ENCODE assay signal across 13 cellular contexts in genomic region chr20:63433756-63434531, GRCh38. TPM values are rescaled to one million over a fixed set of nuclear protein-coding genes. Genes with fewer than 3 reads are reported as not detected.
A peak's percentile ranks its signal among the peaks of the same experiment; 100 is the strongest.
DNase-seq lines count a peak whose midpoint lies in the region; ATAC-seq and TF ChIP-seq lines count a peak whose summit lies in the region.
"Had no signal": no experiment of that assay in that cellular context is flagged by ENCODE, and none has a peak within 500 bp of the region (broad histone marks: within the 10 kb centered on the region; RNA-seq: fewer than 3 reads in every experiment).

No MANE protein-coding gene starts in this region.

- H3K36me3 Mint-ChIP-seq in activated CD8-positive, alpha-beta T cell treated with anti-CD3 and anti-CD28 coated beads, Interleukin-2, amount 10 ng/mL, durations not matched to agents 7 days and 5 days (ENCODE audit: low read depth), result no peaks in the 10 kb centered on the region
- H3K36me3 Mint-ChIP-seq in activated CD8-positive, alpha-beta T cell treated with anti-CD3 and anti-CD28 coated beads for 36 hours (ENCODE audit: low read depth), result no peaks in the 10 kb centered on the region
- no peaks in the 10 kb centered on the region for H3K36me3 Mint-ChIP-seq in T-helper 17 cell (ENCODE audit: low read depth)
- no peaks in the 10 kb centered on the region for H3K36me3 Mint-ChIP-seq in memory B cell

- DNase-seq in activated CD8-positive, alpha-beta T cell treated with anti-CD3 and anti-CD28 coated beads, Interleukin-2, amount 10 ng/mL, durations not matched to agents 7 days and 5 days, result no peak
- no peak for DNase-seq in activated CD8-positive, alpha-beta T cell treated with anti-CD3 and anti-CD28 coated beads for 36 hours
- DNase-seq in GM06990 (ENCODE audit: extremely low read depth, insufficient read length) (peak; percentile 36), T-helper 17 cell (no peak), memory B cell (ENCODE audit: low spot score in 2 of 2) (no peak), A172 (ENCODE audit: low spot score) (no peak), uterus (no peak), HAP-1 (ENCODE audit: low spot score in 2 of 2) (no peak)
- DNase-seq: NCI-H1436 treated with DMSO at 0.1 percent for 48 hours, T1000 had no signal

- ATAC-seq in activated CD8-positive, alpha-beta T cell treated with anti-CD3 and anti-CD28 coated beads, Interleukin-2, amount 10 ng/mL, durations not matched to agents 7 days and 5 days, result peak; percentile 29
- ATAC-seq in activated CD8-positive, alpha-beta T cell treated with anti-CD3 and anti-CD28 coated beads for 36 hours, result no peak
- ATAC-seq in T-helper 17 cell (peak; percentile 66), memory B cell (ENCODE audit: low read depth) (peak; percentile 8)
- ATAC-seq: Right ventricle myocardium inferior had no signal

- H3K27ac ChIP-seq in uterus, result no peak overlapping the region

- no peaks in the 10 kb centered on the region for H3K27me3 ChIP-seq in GM06990 (replicated peaks; ENCODE audit: control insufficient read depth, insufficient read depth, low read length)
- H3K27me3 ChIP-seq in uterus, result no peaks in the 10 kb centered on the region
- H3K27me3 ChIP-seq in HAP-1 (ENCODE audit: low read depth), result no peaks in the 10 kb centered on the region

- no peak overlapping the region for H3K27ac Mint-ChIP-seq in activated CD8-positive, alpha-beta T cell treated with anti-CD3 and anti-CD28 coated beads, Interleukin-2, amount 10 ng/mL, durations not matched to agents 7 days and 5 days
- H3K27ac Mint-ChIP-seq in activated CD8-positive, alpha-beta T cell treated with anti-CD3 and anti-CD28 coated beads for 36 hours, result no peak overlapping the region
- H3K27ac Mint-ChIP-seq in T-helper 17 cell, result no peak overlapping the region
- no peak overlapping the region for H3K27ac Mint-ChIP-seq in memory B cell

- H3K27me3 Mint-ChIP-seq in activated CD8-positive, alpha-beta T cell treated with anti-CD3 and anti-CD28 coated beads, Interleukin-2, amount 10 ng/mL, durations not matched to agents 7 days and 5 days (ENCODE audit: low read depth), result peaks cover 10% of the 10 kb centered on the region
- H3K27me3 Mint-ChIP-seq in activated CD8-positive, alpha-beta T cell treated with anti-CD3 and anti-CD28 coated beads for 36 hours, result peaks cover 13% of the 10 kb centered on the region
- peaks cover 8% of the 10 kb centered on the region for H3K27me3 Mint-ChIP-seq in T-helper 17 cell
- peaks cover 8% of the 10 kb centered on the region for H3K27me3 Mint-ChIP-seq in memory B cell

- CTCF ChIA-PET in activated CD8-positive, alpha-beta T cell treated with anti-CD3 and anti-CD28 coated beads, Interleukin-2, amount 10 ng/mL, durations not matched to agents 7 days and 5 days (lab: Charles Lee), result interaction anchor here (0.7 to 0.9 kb wide), 2 partner anchors 8 to 63 kb away, joined by 3 read pairs; no protein-coding TSS in a partner anchor
- CTCF ChIA-PET in activated CD8-positive, alpha-beta T cell treated with anti-CD3 and anti-CD28 coated beads for 36 hours (lab: Charles Lee), result interaction anchor here (1.2 to 1.6 kb wide), 2 partner anchors 8 to 63 kb away, joined by 3 to 6 read pairs; no protein-coding TSS in a partner anchor

- H3K9me3 Mint-ChIP-seq in activated CD8-positive, alpha-beta T cell treated with anti-CD3 and anti-CD28 coated beads, Interleukin-2, amount 10 ng/mL, durations not matched to agents 7 days and 5 days (ENCODE audit: insufficient read depth), result no peaks in the 10 kb centered on the region
- H3K9me3 Mint-ChIP-seq in activated CD8-positive, alpha-beta T cell treated with anti-CD3 and anti-CD28 coated beads for 36 hours, result no peaks in the 10 kb centered on the region
- peaks cover 2% of the 10 kb centered on the region for H3K9me3 Mint-ChIP-seq in memory B cell

- no peak for TF ChIP-seq POLR2A in uterus (IDR thresholded peaks at IDR 0.05)

- intact Hi-C loops in activated CD8-positive, alpha-beta T cell treated with anti-CD3 and anti-CD28 coated beads for 36 hours (cut with micrococcal nuclease), result no loop called here
- intact Hi-C loops in uterus (cut with DNase I; ENCODE audit: low total_unique reads), result no loop called here

- in situ Hi-C loops in HAP-1 (cut with MboI; ENCODE audit: low sequenced_read_pairs), result no loop called here

- no peak for TF ChIP-seq CTCF in activated CD8-positive, alpha-beta T cell treated with anti-CD3 and anti-CD28 coated beads for 36 hours (IDR thresholded peaks at IDR 0.05)
- no peak for TF ChIP-seq CTCF in GM06990 (IDR thresholded peaks at IDR 0.05; ENCODE audit: insufficient read depth, low read length, poor library complexity, severe bottlenecking)
- TF ChIP-seq CTCF in uterus (IDR thresholded peaks at IDR 0.05), result no peak

- H3K4me3 Mint-ChIP-seq in activated CD8-positive, alpha-beta T cell treated with anti-CD3 and anti-CD28 coated beads, Interleukin-2, amount 10 ng/mL, durations not matched to agents 7 days and 5 days, result no peak overlapping the region
- H3K4me3 Mint-ChIP-seq in activated CD8-positive, alpha-beta T cell treated with anti-CD3 and anti-CD28 coated beads for 36 hours, result no peak overlapping the region
- H3K4me3 Mint-ChIP-seq in T-helper 17 cell (peak overlapping the region; percentile 36), memory B cell (no peak overlapping the region)

- peaks cover 16% of the 10 kb centered on the region for H3K4me1 Mint-ChIP-seq in activated CD8-positive, alpha-beta T cell treated with anti-CD3 and anti-CD28 coated beads, Interleukin-2, amount 10 ng/mL, durations not matched to agents 7 days and 5 days (ENCODE audit: low read depth)
- H3K4me1 Mint-ChIP-seq in activated CD8-positive, alpha-beta T cell treated with anti-CD3 and anti-CD28 coated beads for 36 hours (ENCODE audit: low read depth), result peaks cover 10% of the 10 kb centered on the region
- H3K4me1 Mint-ChIP-seq in T-helper 17 cell (peaks cover 8% of the 10 kb centered on the region), memory B cell (peaks cover 7% of the 10 kb centered on the region)

- no peaks in the 10 kb centered on the region for H3K36me3 ChIP-seq in GM06990 (ENCODE audit: control insufficient read depth, insufficient read depth, low read length)
- no peaks in the 10 kb centered on the region for H3K36me3 ChIP-seq in uterus
- H3K36me3 ChIP-seq in HAP-1 (replicated peaks), result no peaks in the 10 kb centered on the region
- H3K36me3 ChIP-seq: spleen had no signal

- POLR2A ChIA-PET in activated CD8-positive, alpha-beta T cell treated with anti-CD3 and anti-CD28 coated beads, Interleukin-2, amount 10 ng/mL, durations not matched to agents 7 days and 5 days (lab: Charles Lee), result no interaction called here
- POLR2A ChIA-PET in activated CD8-positive, alpha-beta T cell treated with anti-CD3 and anti-CD28 coated beads for 36 hours (lab: Charles Lee), result interaction anchor here (1.1 to 1.2 kb wide), 2 partner anchors 9 to 87 kb away, joined by 3 to 4 read pairs; no protein-coding TSS in a partner anchor

- no peaks in the 10 kb centered on the region for H3K4me1 ChIP-seq in uterus
- peaks cover 5% of the 10 kb centered on the region for H3K4me1 ChIP-seq in HAP-1

- H3K4me3 ChIP-seq in GM06990 (replicated peaks; ENCODE audit: low read depth, low read length) (no peak overlapping the region), uterus (no peak overlapping the region), HAP-1 (no peak overlapping the region)

- H3K9me3 ChIP-seq in T-helper 17 cell (ENCODE audit: control insufficient read depth, low read length, poor library complexity, severe bottlenecking) (no peaks in the 10 kb centered on the region), uterus (no peaks in the 10 kb centered on the region), HAP-1 (no peaks in the 10 kb centered on the region)
- H3K9me3 ChIP-seq: spleen had no signal

RNA-seq across cellular contexts. Expression of gene KCNQ2, which starts 38.5 kb away (rescaled TPM):
- total RNA-seq in activated CD8-positive, alpha-beta T cell treated with anti-CD3 and anti-CD28 coated beads, Interleukin-2, amount 10 ng/mL, durations not matched to agents 7 days and 5 days, result not detected
- total RNA-seq in activated CD8-positive, alpha-beta T cell treated with anti-CD3 and anti-CD28 coated beads for 36 hours, result not detected
- not detected for total RNA-seq in T-helper 17 cell
- 0.31 and 0.36 TPM in 2 replicates for total RNA-seq in A172 (2014; rRNA removed; shearing (Covaris generic))
- 1 to 10 TPM in 2 of 4 donors, not detected in 2; 1.2 to 4.9 TPM for total RNA-seq in uterus
- total RNA-seq: left lobe of liver had no signal
